ENCODE assay signal across 26 cellular contexts in the genomic region with DNA sequence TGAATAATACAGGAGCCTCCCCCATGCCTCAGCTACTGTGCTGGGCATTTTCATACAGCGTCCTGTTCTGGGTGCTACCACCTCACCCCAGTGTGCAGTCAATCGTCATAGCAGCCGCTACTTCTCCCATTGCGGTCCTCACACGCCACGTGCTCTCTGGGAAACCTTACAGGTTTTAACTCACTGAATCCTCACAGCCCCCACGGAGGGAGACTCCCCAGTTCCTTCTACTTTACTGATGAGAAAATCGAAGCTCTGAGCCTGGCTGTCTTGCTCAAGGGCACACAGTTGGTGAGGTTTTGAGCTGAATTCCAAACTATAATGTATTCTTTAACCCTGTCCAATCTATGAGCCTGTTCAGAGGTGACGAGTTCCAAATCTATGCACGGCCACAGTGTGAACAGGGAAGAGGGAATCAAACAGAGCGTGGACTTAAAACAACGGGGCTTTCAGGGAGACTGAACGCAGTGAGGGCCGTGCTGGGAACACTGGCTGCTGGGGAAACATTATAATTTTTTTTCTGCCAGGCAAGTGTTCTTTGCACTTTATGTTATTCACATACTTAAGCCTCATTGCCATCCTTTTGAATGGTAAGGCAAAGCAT.
DNase-seq lines count a peak whose midpoint lies in the region; ATAC-seq, FAIRE-seq and TF ChIP-seq lines count a peak whose summit lies in the region.
"Had no signal": no experiment of that assay in that cellular context is flagged by ENCODE, and none has a peak within 500 bp of the region (broad histone marks: within the 10 kb centered on the region; RNA-seq: fewer than 3 reads in every experiment).

No MANE protein-coding gene starts in this region.

- peak overlapping the region; percentile 20 for H3K27ac ChIP-seq in temporal lobe (ENCODE audit: low read depth, low read length)
- H3K27ac ChIP-seq in CD8-positive, alpha-beta T cell (ENCODE audit: low read depth, low read length), result no peak overlapping the region
- H3K27ac ChIP-seq: C4-2B, SJCRH30 had no signal

- H3K4me1 ChIP-seq in CD8-positive, alpha-beta T cell (ENCODE audit: insufficient read depth, low read length), result no peaks in the 10 kb centered on the region
- H3K4me1 ChIP-seq: SJCRH30 had no signal

- no peak for FAIRE-seq in H54 (lab: Jason Lieb, UNC)
- FAIRE-seq: GM12892, GM19239, H1, HepG2, RCC 7860 had no signal

- DNase-seq in H7, result peak; percentile 15
- peak; percentile 23 for DNase-seq in activated CD8-positive, alpha-beta memory T cell treated with anti-CD3 and anti-CD28 coated beads, Interleukin-2, amount 10 ng/mL, durations not matched to agents 7 days and 5 days
- peak; percentile 69 for DNase-seq in mesenteric fat pad (ENCODE audit: low spot score)
- DNase-seq in H54 (ENCODE audit: insufficient read length, low spot score), result no peak
- DNase-seq in MG63, result no peak
- DNase-seq in CD8-positive, alpha-beta T cell, result no peak
- DNase-seq: CD8-positive, alpha-beta memory T cell; DMS79 treated with DMSO at 0.1 percent for 48 hours; GF-D8; Karpas-422; NCI-H1105; NCI-H1436 treated with DMSO at 0.1 percent for 48 hours; NCI-H1930; NCI-H2107; NCI-H524 treated with DMSO at 0.1 percent for 48 hours; NCI-H774; SJCRH30 had no signal

- H3K27me3 Mint-ChIP-seq in activated CD8-positive, alpha-beta memory T cell treated with anti-CD3 and anti-CD28 coated beads, Interleukin-2, amount 10 ng/mL, durations not matched to agents 7 days and 5 days, result peaks cover 3% of the 10 kb centered on the region
- H3K27me3 Mint-ChIP-seq in CD8-positive, alpha-beta T cell (ENCODE audit: low read depth), result peaks cover 14% of the 10 kb centered on the region

- POLR2A ChIA-PET in CD8-positive, alpha-beta T cell (lab: Charles Lee), result no interaction called here

- no peak for ATAC-seq in activated CD8-positive, alpha-beta memory T cell treated with anti-CD3 and anti-CD28 coated beads, Interleukin-2, amount 10 ng/mL, durations not matched to agents 7 days and 5 days
- ATAC-seq in CD8-positive, alpha-beta T cell, result no peak
- ATAC-seq: HepG2, SK-N-SH treated with all-trans-retinoic acid at 6 μM for 48 hours had no signal

- H3K4me3 ChIP-seq in H7 (ENCODE audit: insufficient read depth, low read depth, low read length) (no peak overlapping the region), MG63 (no peak overlapping the region)
- H3K4me3 ChIP-seq in CD8-positive, alpha-beta T cell (ENCODE audit: low read depth, low read length), result no peak overlapping the region
- H3K4me3 ChIP-seq: SJCRH30 had no signal

- no peaks in the 10 kb centered on the region for H3K9me3 ChIP-seq in MG63
- H3K9me3 ChIP-seq in CD8-positive, alpha-beta T cell (ENCODE audit: low read length), result no peaks in the 10 kb centered on the region
- H3K9me3 ChIP-seq: SJCRH30 had no signal

- intact Hi-C loops in CD8-positive, alpha-beta T cell (cut with DNase I, micrococcal nuclease), result no loop called here

- no peaks in the 10 kb centered on the region for H3K4me1 Mint-ChIP-seq in activated CD8-positive, alpha-beta memory T cell treated with anti-CD3 and anti-CD28 coated beads, Interleukin-2, amount 10 ng/mL, durations not matched to agents 7 days and 5 days
- H3K4me1 Mint-ChIP-seq in CD8-positive, alpha-beta T cell (ENCODE audit: low read depth), result no peaks in the 10 kb centered on the region
- H3K4me1 Mint-ChIP-seq: B cell; CD8-positive, alpha-beta memory T cell had no signal

- peaks cover 3% of the 10 kb centered on the region for H3K9me3 Mint-ChIP-seq in activated CD8-positive, alpha-beta memory T cell treated with anti-CD3 and anti-CD28 coated beads, Interleukin-2, amount 10 ng/mL, durations not matched to agents 7 days and 5 days (ENCODE audit: low read depth)
- H3K9me3 Mint-ChIP-seq in CD8-positive, alpha-beta T cell, result peaks cover 7% of the 10 kb centered on the region

- CTCF ChIA-PET in activated CD8-positive, alpha-beta memory T cell treated with anti-CD3 and anti-CD28 coated beads, Interleukin-2, amount 10 ng/mL, durations not matched to agents 7 days and 5 days (lab: Charles Lee), result no interaction called here
- CTCF ChIA-PET in CD8-positive, alpha-beta T cell (lab: Charles Lee), result no interaction called here

- H3K4me3 Mint-ChIP-seq in activated CD8-positive, alpha-beta memory T cell treated with anti-CD3 and anti-CD28 coated beads, Interleukin-2, amount 10 ng/mL, durations not matched to agents 7 days and 5 days, result no peak overlapping the region
- H3K4me3 Mint-ChIP-seq in CD8-positive, alpha-beta T cell, result no peak overlapping the region
- H3K4me3 Mint-ChIP-seq: B cell; CD8-positive, alpha-beta memory T cell had no signal

- TF ChIP-seq POLR2A in H54 (IDR thresholded peaks at IDR 0.05; ENCODE audit: low read depth, low read length), result no peak

- no peak overlapping the region for H3K27ac Mint-ChIP-seq in activated CD8-positive, alpha-beta memory T cell treated with anti-CD3 and anti-CD28 coated beads, Interleukin-2, amount 10 ng/mL, durations not matched to agents 7 days and 5 days
- no peak overlapping the region for H3K27ac Mint-ChIP-seq in CD8-positive, alpha-beta T cell
- H3K27ac Mint-ChIP-seq: B cell had no signal

- H3K36me3 Mint-ChIP-seq in activated CD8-positive, alpha-beta memory T cell treated with anti-CD3 and anti-CD28 coated beads, Interleukin-2, amount 10 ng/mL, durations not matched to agents 7 days and 5 days, result no peaks in the 10 kb centered on the region
- H3K36me3 Mint-ChIP-seq in CD8-positive, alpha-beta T cell, result no peaks in the 10 kb centered on the region
- H3K36me3 Mint-ChIP-seq: CD8-positive, alpha-beta memory T cell had no signal

- no peaks in the 10 kb centered on the region for H3K27me3 ChIP-seq in H7 (ENCODE audit: control insufficient read depth, insufficient read depth, low read length)
- peaks cover 16% of the 10 kb centered on the region for H3K27me3 ChIP-seq in MG63
- no peaks in the 10 kb centered on the region for H3K27me3 ChIP-seq in CD8-positive, alpha-beta T cell (ENCODE audit: insufficient read depth, low read length)

- H3K36me3 ChIP-seq in H7 (replicated peaks; ENCODE audit: control insufficient read depth, insufficient read depth, low read length) (no peaks in the 10 kb centered on the region), MG63 (no peaks in the 10 kb centered on the region)
- H3K36me3 ChIP-seq in CD8-positive, alpha-beta T cell (ENCODE audit: insufficient read depth, low read length), result no peaks in the 10 kb centered on the region
- H3K36me3 ChIP-seq: SJCRH30 had no signal

- no peak for TF ChIP-seq CTCF in CD8-positive, alpha-beta T cell (IDR thresholded peaks at IDR 0.05)

Comparison
In these comparisons a context has a peak if more than half of its experiments do, and no peak if none do; other contexts are left out.
1. DNase-seq: peak in H7 (single experiment), activated CD8-positive, alpha-beta memory T cell treated with anti-CD3 and anti-CD28 coated beads, Interleukin-2, amount 10 ng/mL, durations not matched to agents 7 days and 5 days (single experiment) and mesenteric fat pad (single experiment); none in H54 (single experiment), MG63 (single experiment) and CD8-positive, alpha-beta T cell (0 of 7).